Comparison of ENCODE assay signal across 9 cellular contexts in genomic region chr18:22846088-22846683, GRCh38.
DNase-seq lines count a peak whose midpoint lies in the region; ATAC-seq, FAIRE-seq and TF ChIP-seq lines count a peak whose summit lies in the region.
"Had no signal": no experiment of that assay in that cellular context is flagged by ENCODE, and none has a peak within 500 bp of the region (broad histone marks: within the 10 kb centered on the region; RNA-seq: fewer than 3 reads in every experiment).

No MANE protein-coding gene starts in this region.

- H3K4me1 Mint-ChIP-seq in effector memory CD8-positive, alpha-beta T cell (ENCODE audit: low read depth in 2 of 2) = no peaks in the 10 kb centered on the region

- H3K36me3 Mint-ChIP-seq in effector memory CD8-positive, alpha-beta T cell (ENCODE audit: insufficient read depth) = no peaks in the 10 kb centered on the region

- H3K4me2 ChIP-seq in HCT116 (ENCODE audit: low read length) (no peak overlapping the region), keratinocyte (ENCODE audit: control insufficient read depth, extremely low read depth, insufficient read depth, low read depth, low read length) (peak overlapping the region; percentile 25)

- H3K9me3 Mint-ChIP-seq in effector memory CD8-positive, alpha-beta T cell = no peaks in the 10 kb centered on the region

- BruUV-seq in HCT116 (replicated peaks; lab: Mats Ljungman, UMichigan) = no TSS peak

- FAIRE-seq in keratinocyte (lab: Jason Lieb, UNC) (peak; percentile 78), GM12891 (lab: Jason Lieb, UNC) (no peak)

- no peaks in the 10 kb centered on the region for H4K20me1 ChIP-seq in HCT116 (ENCODE audit: insufficient read depth)
- H4K20me1 ChIP-seq in keratinocyte (ENCODE audit: control insufficient read depth, extremely low read depth, insufficient read depth, low read length) = no peaks in the 10 kb centered on the region

- H3K9ac ChIP-seq in HCT116 (ENCODE audit: low read length) = no peak overlapping the region
- H3K9ac ChIP-seq in keratinocyte (ENCODE audit: control insufficient read depth, extremely low read depth, insufficient read depth, low read length) = peak overlapping the region; percentile 19

- H3K4me3 ChIP-seq in AG04450 (ENCODE audit: low read depth, low read length) (no peak overlapping the region), HCT116 (replicated peaks in 1 of 2; ENCODE audit: low read depth in 1 of 2, low read length in 2 of 2) (no peak overlapping the region), keratinocyte (ENCODE audit: control insufficient read depth in 2 of 3, extremely low read depth in 1 of 3, insufficient read depth in 2 of 3, low read depth in 1 of 3, low read length in 3 of 3) (no peak overlapping the region)

- no peak overlapping the region for H3K4me3 Mint-ChIP-seq in effector memory CD8-positive, alpha-beta T cell

- H3K27ac ChIP-seq in AG04450 (ENCODE audit: low read depth, low read length) (no peak overlapping the region), HCT116 (ENCODE audit: low read depth, low read length) (no peak overlapping the region), keratinocyte (ENCODE audit: control insufficient read depth, insufficient read depth, low read length) (peak overlapping the region; percentile 59)

- H3K9me1 ChIP-seq in keratinocyte (ENCODE audit: control insufficient read depth, extremely low read depth, insufficient read depth, low read length) = no peaks in the 10 kb centered on the region

- H3K9me2 ChIP-seq in HCT116 (ENCODE audit: insufficient read depth) = no peaks in the 10 kb centered on the region

- intact Hi-C loops in HCT116 (cut with micrococcal nuclease) = loop anchor here (2.0 kb wide), 1 partner anchor 137 kb away; no protein-coding TSS in a partner anchor

- ATAC-seq in HCT116 (peak; percentile 80), GM21825 (IDR thresholded peaks at IDR 0.05; ENCODE audit: unreplicated experiment) (no peak)
- no peak for ATAC-seq in effector memory CD8-positive, alpha-beta T cell (replicated peaks)

- H3K27ac Mint-ChIP-seq in effector memory CD8-positive, alpha-beta T cell = no peak overlapping the region

- TF ChIP-seq CTCF in AG04450 (IDR thresholded peaks at IDR 0.05; ENCODE audit: low read depth, low read length) = peak; percentile 64
- peak; percentile 40 to 66 (median 44); a peak in 4 of 6 replicates for TF ChIP-seq CTCF in HCT116 (IDR thresholded peaks at IDR 0.05 in 2 of 3, conservative IDR thresholded peaks at IDR 0.05 in 1 of 3; ENCODE audit: borderline replicate concordance in 1 of 3, insufficient read depth in 1 of 3, low read depth in 2 of 3, low read length in 2 of 3)
- TF ChIP-seq CTCF in keratinocyte (optimal IDR thresholded peaks at IDR 0.05 in 1 of 3, IDR thresholded peaks at IDR 0.05 in 1 of 3, conservative IDR thresholded peaks at IDR 0.05 in 1 of 3; ENCODE audit: extremely low read depth in 1 of 3, insufficient read depth in 2 of 3, low read length in 3 of 3) = peak in 2 of 3 experiments; percentile 34 to 63

- RAD21 ChIA-PET in HCT116 (lab: Charles Lee; ENCODE audit: low non-redundant PET in 1 of 2, low total read pairs in 2 of 2, uncharacterized antibody in 2 of 2, unreplicated experiment in 2 of 2) = no interaction called here

- peaks cover 14% of the 10 kb centered on the region in 2 experiments for H3K4me1 ChIP-seq in HCT116 (ENCODE audit: control insufficient read depth in 1 of 2, insufficient read depth in 2 of 2, low read length in 2 of 2)
- H3K4me1 ChIP-seq in keratinocyte (ENCODE audit: control insufficient read depth, extremely low read depth, insufficient read depth, low read length) = peaks cover 67% of the 10 kb centered on the region

- H3K9me3 ChIP-seq in AG04450 (ENCODE audit: control insufficient read depth, insufficient read depth, low read length) (no peaks in the 10 kb centered on the region), HCT116 (ENCODE audit: control insufficient read depth in 1 of 2, insufficient read depth in 1 of 2, low read depth in 1 of 2, low read length in 2 of 2) (no peaks in the 10 kb centered on the region), keratinocyte (ENCODE audit: control insufficient read depth, low read depth, low read length) (no peaks in the 10 kb centered on the region)

- CTCF ChIA-PET in AG04450 (lab: Charles Lee) = interaction anchor here (0.7 to 1.2 kb wide), 5 partner anchors 15 to 493 kb away, joined by 3 read pairs; no protein-coding TSS in a partner anchor
- CTCF ChIA-PET in HCT116 (lab: Charles Lee) = interaction anchor here (1.0 to 2.0 kb wide), 3 partner anchors 8 to 137 kb away, joined by 3 to 7 read pairs (median 4); no protein-coding TSS in a partner anchor

- dilution Hi-C loops in keratinocyte (cut with MboI; ENCODE audit: extremely low pct_ligation_motif_present, low sequenced_read_pairs) = no loop called here

- DNase-seq in AG04450 (ENCODE audit: low read depth, low spot score) (no peak), HCT116 (ENCODE audit: low read depth, low spot score) (peak; percentile 21), SW480 (ENCODE audit: low spot score) (peak; percentile 54), keratinocyte (ENCODE audit: low read depth, low spot score) (no peak), GM12891 (ENCODE audit: insufficient read length, low spot score) (no peak), NOMO-1 treated with DMSO at 0.1 percent for 48 hours (lab: John Stamatoyannopoulos, UW; ENCODE audit: unreplicated experiment) (no peak)
- no peak for DNase-seq in effector memory CD8-positive, alpha-beta T cell
- DNase-seq: activated CD4-positive, alpha-beta T cell treated with anti-CD3 and anti-CD28 coated beads for 4 hours had no signal

- H3K27me3 Mint-ChIP-seq in effector memory CD8-positive, alpha-beta T cell = peaks cover 0 to 17% of the 10 kb centered on the region in 2 donors

- TF ChIP-seq POLR2A in HCT116 (IDR thresholded peaks at IDR 0.05; ENCODE audit: borderline replicate concordance, extremely low read depth, insufficient read depth, insufficient read length) (no peak), GM12891 (IDR thresholded peaks at IDR 0.05; ENCODE audit: low read depth, low read length) (no peak)

- POLR2A ChIA-PET in AG04450 (lab: Yijun Ruan, JAX) (no interaction called here), HCT116 (lab: Charles Lee) (no interaction called here)

- peak; percentile 63 for TF ChIP-seq RAD21 in HCT116 (IDR thresholded peaks at IDR 0.05; ENCODE audit: low read depth)

- H3K27me3 ChIP-seq in AG04450 (ENCODE audit: control insufficient read depth, insufficient read depth, low read length) (no peaks in the 10 kb centered on the region), HCT116 (ENCODE audit: insufficient read depth, low read length) (no peaks in the 10 kb centered on the region), keratinocyte (ENCODE audit: control insufficient read depth, extremely low read depth, insufficient read depth, low read length) (no peaks in the 10 kb centered on the region)

- H3K79me2 ChIP-seq in HCT116 (ENCODE audit: insufficient read depth, low read length) (no peaks in the 10 kb centered on the region), keratinocyte (ENCODE audit: control insufficient read depth, insufficient read depth, low read length) (no peaks in the 10 kb centered on the region)

- H2AFZ ChIP-seq in HCT116 (ENCODE audit: low read depth, low read length, poor library complexity, severe bottlenecking) (peak overlapping the region; percentile 79), keratinocyte (ENCODE audit: control insufficient read depth, low read length) (peak overlapping the region; percentile 71)

- no peaks in the 10 kb centered on the region for H3K36me3 ChIP-seq in HCT116 (ENCODE audit: control insufficient read depth in 1 of 2, insufficient read depth in 2 of 2, low read length in 2 of 2)
- no peaks in the 10 kb centered on the region for H3K36me3 ChIP-seq in keratinocyte (ENCODE audit: control insufficient read depth in 2 of 2, extremely low read depth in 1 of 2, insufficient read depth in 2 of 2, low read length in 2 of 2)

TF ChIP-seq in HCT116, 20 proteins besides CTCF, POLR2A, EP300 and RAD21 (continues in another document):
- TF ChIP-seq ELF1 (IDR thresholded peaks at IDR 0.05; ENCODE audit: borderline replicate concordance, low read depth) (no peak), EZH2phosphoT487 (IDR thresholded peaks at IDR 0.05; ENCODE audit: borderline replicate concordance) (no peak), POLR2AphosphoS5 (IDR thresholded peaks at IDR 0.05; ENCODE audit: low read depth, low read length) (no peak)

TF ChIP-seq in GM12891, 5 proteins besides CTCF, POLR2A, EP300 and RAD21:
- no peak for TF ChIP-seq TAF1 (IDR thresholded peaks at IDR 0.05; ENCODE audit: low read depth, low read length)
- no peak for TF ChIP-seq POU2F2 (IDR thresholded peaks at IDR 0.05; ENCODE audit: low read depth, low read length)
- no peak for TF ChIP-seq SPI1 (IDR thresholded peaks at IDR 0.05; ENCODE audit: low read depth, low read length)
- TF ChIP-seq POLR2AphosphoS5 (IDR thresholded peaks at IDR 0.05; ENCODE audit: low read depth, low read length) = no peak
- no peak for TF ChIP-seq PAX5 (IDR thresholded peaks at IDR 0.05; ENCODE audit: insufficient read depth, low read length, severe bottlenecking)
TF ChIP-seq in GM12891: peak in this region for 0.

Comparison
In these comparisons a context has a peak if more than half of its experiments do, and no peak if none do; other contexts are left out.
1. DNase-seq: peak in HCT116 (single experiment) and SW480 (single experiment); none in AG04450 (single experiment), keratinocyte (single experiment), GM12891 (single experiment), NOMO-1 treated with DMSO at 0.1 percent for 48 hours (single experiment) and effector memory CD8-positive, alpha-beta T cell (0 of 3).
2. Peak in every context shown above with its lines, with median percentiles within 50 percentile points of each other: CTCF ChIP-seq.